ENCODE assay signal across 12 cellular contexts in the genomic region with DNA sequence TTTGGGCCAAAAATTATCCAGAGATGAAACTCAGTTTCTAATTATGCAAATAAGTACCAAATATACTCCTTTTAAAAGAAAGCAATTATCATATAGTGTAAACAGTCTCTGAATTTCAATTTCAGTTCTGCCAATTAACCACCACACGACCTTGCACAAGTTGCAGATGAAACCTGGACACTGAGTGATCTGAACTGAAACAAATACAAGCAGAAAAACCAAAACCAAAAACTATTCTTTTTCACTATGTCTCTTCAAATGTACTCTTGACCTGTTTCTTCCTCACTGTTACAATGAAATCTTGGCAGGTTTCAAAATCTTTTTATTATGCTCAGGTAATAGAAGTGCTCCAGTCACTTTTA.
DNase-seq lines count a peak whose midpoint lies in the region; ATAC-seq and TF ChIP-seq lines count a peak whose summit lies in the region.
"Had no signal": no experiment of that assay in that cellular context is flagged by ENCODE, and none has a peak within 500 bp of the region (broad histone marks: within the 10 kb centered on the region; RNA-seq: fewer than 3 reads in every experiment).

No MANE protein-coding gene starts in this region.

- H3K27me3 Mint-ChIP-seq in WTC11 (ENCODE audit: low read depth): no peaks in the 10 kb centered on the region
- peaks cover 0 to 9% (median 4%) of the 10 kb centered on the region in 5 donors for H3K27me3 Mint-ChIP-seq in naive thymus-derived CD4-positive, alpha-beta T cell

- no peak overlapping the region for H3K27ac Mint-ChIP-seq in WTC11
- no peak overlapping the region for H3K27ac Mint-ChIP-seq in naive thymus-derived CD4-positive, alpha-beta T cell

- no peaks in the 10 kb centered on the region for H3K4me1 ChIP-seq in naive thymus-derived CD4-positive, alpha-beta T cell (ENCODE audit: control insufficient read depth in 2 of 2, insufficient read depth in 2 of 2, low read length in 2 of 2)
- H3K4me1 ChIP-seq: SJSA1 had no signal

- no peak overlapping the region for H3K27ac ChIP-seq in naive thymus-derived CD4-positive, alpha-beta T cell (ENCODE audit: low read depth, low read length)
- H3K27ac ChIP-seq: C4-2B, SJSA1 had no signal

- intact Hi-C loops in naive thymus-derived CD4-positive, alpha-beta T cell (cut with micrococcal nuclease): no loop called here

- no peak overlapping the region for H3K4me3 ChIP-seq in naive thymus-derived CD4-positive, alpha-beta T cell (ENCODE audit: low read length)
- H3K4me3 ChIP-seq: SJSA1 had no signal

- no peak overlapping the region for H3K4me3 Mint-ChIP-seq in WTC11
- H3K4me3 Mint-ChIP-seq in naive thymus-derived CD4-positive, alpha-beta T cell: no peak overlapping the region

- no peaks in the 10 kb centered on the region for H3K27me3 ChIP-seq in naive thymus-derived CD4-positive, alpha-beta T cell (ENCODE audit: control insufficient read depth in 2 of 2, insufficient read depth in 2 of 2, low read length in 2 of 2)
- H3K27me3 ChIP-seq: SJSA1 had no signal

- TF ChIP-seq CTCF in GM20000 (IDR thresholded peaks at IDR 0.05; ENCODE audit: extremely low read depth, missing control alignments): no peak
- no peak for TF ChIP-seq CTCF in WTC11 (IDR thresholded peaks at IDR 0.05)

- DNase-seq in GM20000 (ENCODE audit: low spot score) (peak; percentile 26), NCI-H345 treated with DMSO at 0.1 percent for 48 hours (lab: John Stamatoyannopoulos, UW; ENCODE audit: unreplicated experiment) (no peak), NCI-H1105 treated with DMSO at 0.1 percent for 48 hours (lab: John Stamatoyannopoulos, UW) (no peak), WTC11 (ENCODE audit: low spot score) (no peak)
- no peak for DNase-seq in naive thymus-derived CD4-positive, alpha-beta T cell
- DNase-seq: activated naive CD4-positive, alpha-beta T cell treated with Interleukin-2 at 50 U/mL for 16 hours; kidney had no signal

- no peaks in the 10 kb centered on the region; the same call in 1 of the 2 replicates for H3K9me3 Mint-ChIP-seq in WTC11
- peaks cover 0 to 5% (median 0%) of the 10 kb centered on the region in 11 donors for H3K9me3 Mint-ChIP-seq in naive thymus-derived CD4-positive, alpha-beta T cell

- POLR2A ChIA-PET in WTC11 (lab: Charles Lee): no interaction called here
- POLR2A ChIA-PET in naive thymus-derived CD4-positive, alpha-beta T cell (lab: Charles Lee): no interaction called here

- ATAC-seq in GM18511 (IDR thresholded peaks at IDR 0.05; ENCODE audit: unreplicated experiment) (peak; percentile 95), HG02938 (IDR thresholded peaks at IDR 0.05; ENCODE audit: unreplicated experiment) (peak; percentile 97), HG03565 (IDR thresholded peaks at IDR 0.05; ENCODE audit: unreplicated experiment) (peak; percentile 89), WTC11 (no peak)
- ATAC-seq in naive thymus-derived CD4-positive, alpha-beta T cell: no peak

- no peaks in the 10 kb centered on the region for H3K36me3 ChIP-seq in naive thymus-derived CD4-positive, alpha-beta T cell (ENCODE audit: control insufficient read depth in 2 of 3, insufficient read depth in 3 of 3, low read length in 3 of 3)
- H3K36me3 ChIP-seq: SJSA1 had no signal

- no peaks in the 10 kb centered on the region for H3K36me3 Mint-ChIP-seq in WTC11
- H3K36me3 Mint-ChIP-seq in naive thymus-derived CD4-positive, alpha-beta T cell: no peaks in the 10 kb centered on the region

- no peaks in the 10 kb centered on the region for H3K9me3 ChIP-seq in naive thymus-derived CD4-positive, alpha-beta T cell (ENCODE audit: control insufficient read depth in 2 of 3, low read length in 3 of 3)
- H3K9me3 ChIP-seq: SJSA1 had no signal

- peaks cover 2% of the 10 kb centered on the region; the same call in 1 of the 2 replicates for H3K4me1 Mint-ChIP-seq in WTC11
- H3K4me1 Mint-ChIP-seq in naive thymus-derived CD4-positive, alpha-beta T cell: no peaks in the 10 kb centered on the region

- CTCF ChIA-PET in WTC11 (lab: Charles Lee): no interaction called here
- CTCF ChIA-PET in naive thymus-derived CD4-positive, alpha-beta T cell (lab: Charles Lee): no interaction called here

TF ChIP-seq in WTC11, 78 proteins besides CTCF, POLR2A, EP300 and RAD21 (continues in another document):
- TF ChIP-seq, protein P1, sequence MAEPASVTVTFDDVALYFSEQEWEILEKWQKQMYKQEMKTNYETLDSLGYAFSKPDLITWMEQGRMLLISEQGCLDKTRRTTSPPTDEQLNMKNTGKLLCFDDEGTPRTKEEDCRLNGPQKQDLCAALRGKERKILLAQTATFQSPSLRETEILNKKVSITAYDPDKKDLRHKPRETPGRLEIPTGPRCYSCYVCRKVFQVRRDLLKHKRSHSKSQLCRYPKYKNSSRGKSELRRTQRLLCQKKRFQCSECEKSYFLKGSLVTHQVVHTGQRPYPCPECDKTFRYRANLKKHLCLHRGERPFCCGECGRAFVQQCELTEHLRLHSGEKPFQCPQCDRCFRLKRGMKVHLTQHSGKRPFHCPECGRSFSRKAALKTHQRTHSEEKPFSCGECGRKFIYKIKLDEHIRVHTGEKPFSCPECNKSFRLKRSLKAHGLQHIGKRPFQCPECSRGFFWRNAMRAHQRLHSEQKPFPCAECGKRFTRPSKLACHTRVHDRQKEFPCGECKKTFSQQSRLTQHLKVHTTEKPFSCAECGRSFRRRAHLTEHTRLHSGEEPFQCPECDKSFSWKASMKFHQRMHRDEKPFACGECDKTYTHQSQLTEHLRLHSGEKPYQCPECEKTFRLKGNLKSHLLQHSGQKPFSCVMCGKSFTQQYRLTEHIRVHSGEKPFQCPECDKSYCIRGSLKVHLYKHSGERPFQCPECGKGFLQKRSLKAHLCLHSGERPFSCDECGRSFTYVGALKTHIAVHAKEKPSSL (CRISPR knock-in tag; conservative IDR thresholded peaks at IDR 0.05): no peak
- no peak for TF ChIP-seq FOXJ3 (CRISPR knock-in tag; IDR thresholded peaks at IDR 0.05; ENCODE audit: borderline replicate concordance)
- no peak for TF ChIP-seq SMAD4 (CRISPR knock-in tag; IDR thresholded peaks at IDR 0.05)
- TF ChIP-seq, protein P2, sequence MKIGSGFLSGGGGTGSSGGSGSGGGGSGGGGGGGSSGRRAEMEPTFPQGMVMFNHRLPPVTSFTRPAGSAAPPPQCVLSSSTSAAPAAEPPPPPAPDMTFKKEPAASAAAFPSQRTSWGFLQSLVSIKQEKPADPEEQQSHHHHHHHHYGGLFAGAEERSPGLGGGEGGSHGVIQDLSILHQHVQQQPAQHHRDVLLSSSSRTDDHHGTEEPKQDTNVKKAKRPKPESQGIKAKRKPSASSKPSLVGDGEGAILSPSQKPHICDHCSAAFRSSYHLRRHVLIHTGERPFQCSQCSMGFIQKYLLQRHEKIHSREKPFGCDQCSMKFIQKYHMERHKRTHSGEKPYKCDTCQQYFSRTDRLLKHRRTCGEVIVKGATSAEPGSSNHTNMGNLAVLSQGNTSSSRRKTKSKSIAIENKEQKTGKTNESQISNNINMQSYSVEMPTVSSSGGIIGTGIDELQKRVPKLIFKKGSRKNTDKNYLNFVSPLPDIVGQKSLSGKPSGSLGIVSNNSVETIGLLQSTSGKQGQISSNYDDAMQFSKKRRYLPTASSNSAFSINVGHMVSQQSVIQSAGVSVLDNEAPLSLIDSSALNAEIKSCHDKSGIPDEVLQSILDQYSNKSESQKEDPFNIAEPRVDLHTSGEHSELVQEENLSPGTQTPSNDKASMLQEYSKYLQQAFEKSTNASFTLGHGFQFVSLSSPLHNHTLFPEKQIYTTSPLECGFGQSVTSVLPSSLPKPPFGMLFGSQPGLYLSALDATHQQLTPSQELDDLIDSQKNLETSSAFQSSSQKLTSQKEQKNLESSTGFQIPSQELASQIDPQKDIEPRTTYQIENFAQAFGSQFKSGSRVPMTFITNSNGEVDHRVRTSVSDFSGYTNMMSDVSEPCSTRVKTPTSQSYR (CRISPR knock-in tag; IDR thresholded peaks at IDR 0.05): no peak
- TF ChIP-seq, protein P3, sequence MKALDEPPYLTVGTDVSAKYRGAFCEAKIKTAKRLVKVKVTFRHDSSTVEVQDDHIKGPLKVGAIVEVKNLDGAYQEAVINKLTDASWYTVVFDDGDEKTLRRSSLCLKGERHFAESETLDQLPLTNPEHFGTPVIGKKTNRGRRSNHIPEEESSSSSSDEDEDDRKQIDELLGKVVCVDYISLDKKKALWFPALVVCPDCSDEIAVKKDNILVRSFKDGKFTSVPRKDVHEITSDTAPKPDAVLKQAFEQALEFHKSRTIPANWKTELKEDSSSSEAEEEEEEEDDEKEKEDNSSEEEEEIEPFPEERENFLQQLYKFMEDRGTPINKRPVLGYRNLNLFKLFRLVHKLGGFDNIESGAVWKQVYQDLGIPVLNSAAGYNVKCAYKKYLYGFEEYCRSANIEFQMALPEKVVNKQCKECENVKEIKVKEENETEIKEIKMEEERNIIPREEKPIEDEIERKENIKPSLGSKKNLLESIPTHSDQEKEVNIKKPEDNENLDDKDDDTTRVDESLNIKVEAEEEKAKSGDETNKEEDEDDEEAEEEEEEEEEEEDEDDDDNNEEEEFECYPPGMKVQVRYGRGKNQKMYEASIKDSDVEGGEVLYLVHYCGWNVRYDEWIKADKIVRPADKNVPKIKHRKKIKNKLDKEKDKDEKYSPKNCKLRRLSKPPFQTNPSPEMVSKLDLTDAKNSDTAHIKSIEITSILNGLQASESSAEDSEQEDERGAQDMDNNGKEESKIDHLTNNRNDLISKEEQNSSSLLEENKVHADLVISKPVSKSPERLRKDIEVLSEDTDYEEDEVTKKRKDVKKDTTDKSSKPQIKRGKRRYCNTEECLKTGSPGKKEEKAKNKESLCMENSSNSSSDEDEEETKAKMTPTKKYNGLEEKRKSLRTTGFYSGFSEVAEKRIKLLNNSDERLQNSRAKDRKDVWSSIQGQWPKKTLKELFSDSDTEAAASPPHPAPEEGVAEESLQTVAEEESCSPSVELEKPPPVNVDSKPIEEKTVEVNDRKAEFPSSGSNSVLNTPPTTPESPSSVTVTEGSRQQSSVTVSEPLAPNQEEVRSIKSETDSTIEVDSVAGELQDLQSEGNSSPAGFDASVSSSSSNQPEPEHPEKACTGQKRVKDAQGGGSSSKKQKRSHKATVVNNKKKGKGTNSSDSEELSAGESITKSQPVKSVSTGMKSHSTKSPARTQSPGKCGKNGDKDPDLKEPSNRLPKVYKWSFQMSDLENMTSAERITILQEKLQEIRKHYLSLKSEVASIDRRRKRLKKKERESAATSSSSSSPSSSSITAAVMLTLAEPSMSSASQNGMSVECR (CRISPR knock-in tag; IDR thresholded peaks at IDR 0.05; ENCODE audit: borderline replicate concordance): no peak
- TF ChIP-seq CBFB (CRISPR knock-in tag; IDR thresholded peaks at IDR 0.05; ENCODE audit: low read depth): no peak
- no peak for TF ChIP-seq GRHL2 (CRISPR knock-in tag; IDR thresholded peaks at IDR 0.05; ENCODE audit: insufficient replicate concordance, severe bottlenecking)
- no peak for TF ChIP-seq MXD4 (CRISPR knock-in tag; IDR thresholded peaks at IDR 0.05; ENCODE audit: borderline replicate concordance)
- TF ChIP-seq GABPB1 (CRISPR knock-in tag; IDR thresholded peaks at IDR 0.05): no peak
- TF ChIP-seq ZBTB21 (CRISPR knock-in tag; IDR thresholded peaks at IDR 0.05; ENCODE audit: borderline replicate concordance): no peak

Comparison
In these comparisons a context has a peak if more than half of its experiments do, and no peak if none do; other contexts are left out.
1. ATAC-seq: peak in GM18511 (single experiment), HG02938 (single experiment) and HG03565 (single experiment); none in WTC11 (single experiment) and naive thymus-derived CD4-positive, alpha-beta T cell (single experiment).